Comparison of ENCODE assay signal across 27 cellular contexts in the genomic region with DNA sequence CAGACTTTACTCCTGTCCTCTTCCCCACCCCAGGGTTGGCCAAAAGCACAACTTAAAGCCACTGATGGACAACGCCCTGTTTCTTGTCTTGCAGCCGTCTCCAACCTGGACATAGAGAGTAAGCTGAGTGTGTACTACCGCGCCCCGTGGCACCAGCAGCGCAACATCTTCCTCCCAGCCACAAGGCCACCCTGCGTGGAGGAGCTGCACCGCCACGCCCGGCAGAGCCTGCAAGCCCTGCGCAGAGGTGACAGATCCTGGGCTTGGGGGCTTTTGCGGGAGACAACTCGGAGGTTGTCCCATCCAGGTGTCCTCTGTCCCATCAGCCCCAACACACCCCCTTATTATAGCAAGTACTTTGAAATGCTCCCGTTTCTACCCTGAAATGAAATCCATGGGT.
"Had no signal": no experiment of that assay in that cellular context is flagged by ENCODE, and none has a peak within 500 bp of the region (broad histone marks: within the 10 kb centered on the region; RNA-seq: fewer than 3 reads in every experiment).

No MANE protein-coding gene starts in this region.

- H3K9me3 ChIP-seq: stomach, suprapubic skin, testis, thoracic aorta, thyroid gland, tibial artery, tibial nerve, transverse colon, upper lobe of left lung, upper lobe of right lung, uterus, vagina had no signal

- H3K4me1 Mint-ChIP-seq: stimulated activated memory B cell treated with anti-CD40 and anti-IgM and Interleukin-4, amounts not matched to agents 10 μg/mL and 1 μg/mL and 100 μg/mL, for 72 hours; stimulated activated naive B cell treated with anti-CD40 and anti-IgM and Interleukin-4, amounts not matched to agents 10 μg/mL and 1 μg/mL and 100 μg/mL, for 72 hours had no signal

- H3K27me3 Mint-ChIP-seq: stimulated activated naive CD8-positive, alpha-beta T cell treated with anti-CD3 and anti-CD28 coated beads, Interleukin-15, amount 100 ng/mL, for 72 hours; stimulated activated naive CD8-positive, alpha-beta T cell treated with anti-CD3 and anti-CD28 coated beads, Interleukin-15, Interleukin-2, amounts not matched to agents 100 ng/mL and 50 ng/mL, for 24 hours; type B pancreatic cell had no signal

- H3K4me1 ChIP-seq: testis, thyroid gland, upper lobe of left lung, upper lobe of right lung, uterus, vagina had no signal

- DNase-seq: stimulated activated CD4-positive, alpha-beta T cell treated with anti-CD3 and anti-CD28 coated beads, Interleukin-2, amount 100 ng/mL, for 48 hours; stimulated activated CD4-positive, alpha-beta T cell treated with anti-CD3 and anti-CD28 coated beads, Interleukin-4, amount 100 ng/mL, for 1 hour; stimulated activated CD4-positive, alpha-beta T cell treated with anti-CD3 and anti-CD28 coated beads, Interleukin-4, amount 100 ng/mL, for 24 hours; stimulated activated CD4-positive, alpha-beta T cell treated with anti-CD3 and anti-CD28 coated beads, Interleukin-4, amount 100 ng/mL, for 4 hours; stimulated activated CD8-positive, alpha-beta memory T cell treated with anti-CD3 and anti-CD28 coated beads, Interleukin-4, amount 100 ng/mL, for 48 hours; stimulated activated naive B cell treated with anti-CD40 and anti-IgM and Interleukin-4, amounts not matched to agents 10 μg/mL and 1 μg/mL and 100 μg/mL, for 72 hours; stimulated activated naive CD4-positive, alpha-beta T cell; stimulated activated naive CD4-positive, alpha-beta T cell treated with Interleukin-2 at 50 U/mL for 16 hours; stimulated activated naive CD8-positive, alpha-beta T cell treated with anti-CD3 and anti-CD28 coated beads, Interleukin-15, amount 100 ng/mL, for 72 hours; stimulated activated naive CD8-positive, alpha-beta T cell treated with anti-CD3 and anti-CD28 coated beads, Interleukin-15, Interleukin-2, amounts not matched to agents 100 U/mL and 50 U/mL, for 24 hours; stomach; substantia nigra; testis; thyroid gland; tibial artery; transverse colon; upper lobe of right lung; uterus had no signal

- H3K27ac ChIP-seq: stomach, suprapubic skin, testis, thoracic aorta, thyroid gland, tibial artery, tibial nerve, transverse colon, upper lobe of left lung, upper lobe of right lung, uterus, vagina had no signal

- H3K27ac Mint-ChIP-seq: stimulated activated effector memory CD8-positive, alpha-beta T cell treated with anti-CD3 and anti-CD28 coated beads, Interleukin-12 subunit alpha, Interleukin-12 subunit beta, amount 100 ng/mL, for 72 hours; stimulated activated memory B cell treated with anti-CD40 and anti-IgM and Interleukin-4, amounts not matched to agents 10 μg/mL and 1 μg/mL and 100 μg/mL, for 72 hours; stimulated activated naive B cell treated with anti-CD40 and anti-IgM and Interleukin-4, amounts not matched to agents 10 μg/mL and 1 μg/mL and 100 μg/mL, for 72 hours; stimulated activated naive CD8-positive, alpha-beta T cell treated with anti-CD3 and anti-CD28 coated beads, Interleukin-15, Interleukin-2, amounts not matched to agents 100 ng/mL and 50 ng/mL, for 24 hours; type B pancreatic cell had no signal

- H3K4me3 Mint-ChIP-seq: stimulated activated effector memory CD8-positive, alpha-beta T cell treated with anti-CD3 and anti-CD28 coated beads, Interleukin-12 subunit alpha, Interleukin-12 subunit beta, amount 100 ng/mL, for 72 hours; stimulated activated memory B cell treated with anti-CD40 and anti-IgM and Interleukin-4, amounts not matched to agents 10 μg/mL and 1 μg/mL and 100 μg/mL, for 72 hours; stimulated activated naive B cell treated with anti-CD40 and anti-IgM and Interleukin-4, amounts not matched to agents 10 μg/mL and 1 μg/mL and 100 μg/mL, for 72 hours; stimulated activated naive CD8-positive, alpha-beta T cell treated with anti-CD3 and anti-CD28 coated beads, Interleukin-15, amount 100 ng/mL, for 72 hours; stimulated activated naive CD8-positive, alpha-beta T cell treated with anti-CD3 and anti-CD28 coated beads, Interleukin-15, Interleukin-2, amounts not matched to agents 100 ng/mL and 50 ng/mL, for 24 hours; type B pancreatic cell had no signal

- H3K4me3 ChIP-seq: stomach, suprapubic skin, testis, thoracic aorta, thyroid gland, tibial artery, tibial nerve, transverse colon, upper lobe of left lung, upper lobe of right lung, uterus, vagina had no signal

- H3K36me3 Mint-ChIP-seq: stimulated activated effector memory CD8-positive, alpha-beta T cell treated with anti-CD3 and anti-CD28 coated beads, Interleukin-12 subunit alpha, Interleukin-12 subunit beta, amount 100 ng/mL, for 72 hours; stimulated activated memory B cell treated with anti-CD40 and anti-IgM and Interleukin-4, amounts not matched to agents 10 μg/mL and 1 μg/mL and 100 μg/mL, for 72 hours; stimulated activated naive B cell treated with anti-CD40 and anti-IgM and Interleukin-4, amounts not matched to agents 10 μg/mL and 1 μg/mL and 100 μg/mL, for 72 hours had no signal

- H3K9me3 Mint-ChIP-seq: stimulated activated effector memory CD8-positive, alpha-beta T cell treated with anti-CD3 and anti-CD28 coated beads, Interleukin-12 subunit alpha, Interleukin-12 subunit beta, amount 100 ng/mL, for 72 hours; stimulated activated memory B cell treated with anti-CD40 and anti-IgM and Interleukin-4, amounts not matched to agents 10 μg/mL and 1 μg/mL and 100 μg/mL, for 72 hours; stimulated activated naive B cell treated with anti-CD40 and anti-IgM and Interleukin-4, amounts not matched to agents 10 μg/mL and 1 μg/mL and 100 μg/mL, for 72 hours; stimulated activated naive CD8-positive, alpha-beta T cell treated with anti-CD3 and anti-CD28 coated beads, Interleukin-15, amount 100 ng/mL, for 72 hours; stimulated activated naive CD8-positive, alpha-beta T cell treated with anti-CD3 and anti-CD28 coated beads, Interleukin-15, Interleukin-2, amounts not matched to agents 100 ng/mL and 50 ng/mL, for 24 hours had no signal

- H3K36me3 ChIP-seq: stomach, suprapubic skin, thoracic aorta, thyroid gland, tibial artery, tibial nerve, transverse colon, upper lobe of left lung, upper lobe of right lung, uterus, vagina had no signal

- H3K27me3 ChIP-seq: stomach, suprapubic skin, testis, thyroid gland, tibial artery, tibial nerve, transverse colon, upper lobe of left lung, upper lobe of right lung, uterus, vagina had no signal
